8 cellular contexts compared by ENCODE assay signal in genomic region chr12:2959194-2959507, GRCh38. TPM values are rescaled to one million over a fixed set of nuclear protein-coding genes. Genes with fewer than 3 reads are reported as not detected.
A peak's percentile ranks its signal among the peaks of the same experiment; 100 is the strongest.
DNase-seq lines count a peak whose midpoint lies in the region; ATAC-seq, FAIRE-seq and TF ChIP-seq lines count a peak whose summit lies in the region.

TSS of gene TEAD4 (plus strand) at chr12:2959397.

- H3K27ac ChIP-seq in Peyer's patch (peak within 1 kb of the TSS; percentile 14 to 84 (median 61)), colonic mucosa (peak within 1 kb of the TSS; percentile 79), left lung (peak within 1 kb of the TSS; percentile 82 to 85), suprapubic skin (peak within 1 kb of the TSS; percentile 76)

- H3K9ac ChIP-seq in colonic mucosa (ENCODE audit: low read depth in 2 of 2, low read length in 2 of 2), result peak within 1 kb of the TSS; percentile 61 to 79

- no CpG with 5 or more reads among the region's 50 CpGs for WGBS in suprapubic skin

- ATAC-seq in left lung (peak; percentile 79), GM18519 (IDR thresholded peaks at IDR 0.05; ENCODE audit: low FRiP score, unreplicated experiment) (no peak)

- TF ChIP-seq POLR2A in H54 (IDR thresholded peaks at IDR 0.05; ENCODE audit: low read depth, low read length), result peak; percentile 27; the same call in 1 of the 2 replicates
- TF ChIP-seq POLR2A in Peyer's patch (IDR thresholded peaks at IDR 0.05), result no peak
- TF ChIP-seq POLR2A in suprapubic skin (IDR thresholded peaks at IDR 0.05), result no peak

- CTCF ChIA-PET in BJ (lab: Yijun Ruan, JAX), result no interaction called here

- no peak for TF ChIP-seq EP300 in suprapubic skin (IDR thresholded peaks at IDR 0.05)

- H3K4me1 ChIP-seq in Peyer's patch, result peaks cover 0 to 19% (median 7%) of the 10 kb centered on the region in 4 donors
- peaks cover 10% of the 10 kb centered on the region for H3K4me1 ChIP-seq in colonic mucosa
- peaks cover 3 to 11% of the 10 kb centered on the region in 2 donors for H3K4me1 ChIP-seq in left lung
- H3K4me1 ChIP-seq in suprapubic skin, result peaks cover 29% of the 10 kb centered on the region

- POLR2A ChIA-PET in BJ (lab: Charles Lee), result no interaction called here

- intact Hi-C loops in colonic mucosa (cut with DNase I), result no loop called here
- intact Hi-C loops in left lung (cut with DNase I), result no loop called here

- H3K4me3 ChIP-seq in BJ (ENCODE audit: low read depth, low read length) (peak within 1 kb of the TSS; percentile 79), Peyer's patch (peak within 1 kb of the TSS; percentile 28 to 66 (median 51)), colonic mucosa (peak within 1 kb of the TSS; percentile 52), left lung (peak within 1 kb of the TSS; percentile 55), suprapubic skin (peak within 1 kb of the TSS; percentile 72)

- TF ChIP-seq CTCF in BJ (IDR thresholded peaks at IDR 0.05; ENCODE audit: insufficient read depth, low read depth, low read length) (no peak), Peyer's patch (IDR thresholded peaks at IDR 0.05) (no peak), colonic mucosa (IDR thresholded peaks at IDR 0.05) (no peak), left lung (IDR thresholded peaks at IDR 0.05) (no peak), suprapubic skin (IDR thresholded peaks at IDR 0.05) (no peak)

- H3K27me3 ChIP-seq in BJ (ENCODE audit: control insufficient read depth, insufficient read depth, low read length) (no peaks in the 10 kb centered on the region), Peyer's patch (no peaks in the 10 kb centered on the region), colonic mucosa (peaks cover 3% of the 10 kb centered on the region), left lung (peaks cover 0 to 66% of the 10 kb centered on the region in 2 donors), suprapubic skin (peaks cover 16% of the 10 kb centered on the region)

- H3K9me3 ChIP-seq in Peyer's patch, result no peaks in the 10 kb centered on the region
- H3K9me3 ChIP-seq in colonic mucosa, result no peaks in the 10 kb centered on the region
- no peaks in the 10 kb centered on the region for H3K9me3 ChIP-seq in left lung
- no peaks in the 10 kb centered on the region for H3K9me3 ChIP-seq in suprapubic skin

- H3K36me3 ChIP-seq in BJ (ENCODE audit: control insufficient read depth, insufficient read depth, low read length) (no peaks in the 10 kb centered on the region; the same call in 1 of the 2 replicates), Peyer's patch (no peaks in the 10 kb centered on the region), colonic mucosa (no peaks in the 10 kb centered on the region), left lung (no peaks in the 10 kb centered on the region), suprapubic skin (no peaks in the 10 kb centered on the region)

- no peak for FAIRE-seq in H54 (lab: Jason Lieb, UNC)

- DNase-seq in BJ (ENCODE audit: low read depth) (no peak), H54 (ENCODE audit: insufficient read length, low spot score) (peak; percentile 90), Peyer's patch (peak in 1 of 3 donors; percentile 75), colonic mucosa (peak; percentile 72), left lung (peak; percentile 65 to 91), suprapubic skin (ENCODE audit: low spot score in 2 of 2) (no peak), Ammon's horn (ENCODE audit: low spot score) (no peak)

RNA-seq across cellular contexts. Expression of gene TEAD4, which starts in this region (rescaled TPM):
- 18.8 and 30.2 TPM in 2 replicates for polyA plus RNA-seq in BJ (2011; rRNA removed)
- 17.5 and 19.3 TPM in 2 replicates for polyA minus RNA-seq in BJ (2011; rRNA and poly(A)+ RNA removed)
- total RNA-seq in Peyer's patch, result 1 to 10 TPM; 4.3 to 6.6 (median 5.1) TPM
- 10 to 100 TPM; 10.7 to 15.8 TPM for total RNA-seq in colonic mucosa
- total RNA-seq in left lung, result 10 to 100 TPM; 21.8 to 34.1 TPM
- total RNA-seq in suprapubic skin, result 10 to 100 TPM; 13.0 to 28.4 (median 17.2) TPM

Comparison
In these comparisons a context has a peak if more than half of its experiments do, and no peak if none do; other contexts are left out.
1. DNase-seq: peak in H54 (single experiment), colonic mucosa (single experiment) and left lung (2 of 2); none in BJ (single experiment), suprapubic skin (0 of 2) and Ammon's horn (single experiment).
2. Peak in every context shown above with its lines, with median percentiles within 50 percentile points of each other: H3K4me3 ChIP-seq and H3K27ac ChIP-seq.